ENCODE assay signal across 8 cellular contexts in genomic region chr13:100089633-100090032, GRCh38. TPM values are rescaled to one million over a fixed set of nuclear protein-coding genes. Genes with fewer than 3 reads are reported as not detected.
DNase-seq lines count a peak whose midpoint lies in the region; ATAC-seq, FAIRE-seq and TF ChIP-seq lines count a peak whose summit lies in the region.

No MANE protein-coding gene starts in this region.

- peaks cover 37% of the 10 kb centered on the region for H3K4me1 Mint-ChIP-seq in CD4-positive, alpha-beta T cell (ENCODE audit: low read depth)

- H3K79me2 ChIP-seq in Karpas-422 (ENCODE audit: low read length): no peaks in the 10 kb centered on the region
- peaks cover 38% of the 10 kb centered on the region for H3K79me2 ChIP-seq in mesendoderm (ENCODE audit: control insufficient read depth, insufficient read depth, low read length)

- H3K36me3 Mint-ChIP-seq in CD4-positive, alpha-beta T cell (ENCODE audit: low read depth): peaks cover 5% of the 10 kb centered on the region

- no peak overlapping the region for H3K18ac ChIP-seq in mesendoderm (ENCODE audit: low read length)

- no peak overlapping the region for H2BK120ac ChIP-seq in mesendoderm (ENCODE audit: low read depth, low read length)

- H3K27me3 ChIP-seq in CD4-positive, alpha-beta T cell (ENCODE audit: control insufficient read depth, insufficient read depth, low read length): no peaks in the 10 kb centered on the region
- H3K27me3 ChIP-seq in Karpas-422 (ENCODE audit: low read length) (no peaks in the 10 kb centered on the region), bronchial epithelial cell (ENCODE audit: control insufficient read depth, insufficient read depth, low read length) (no peaks in the 10 kb centered on the region), mesendoderm (ENCODE audit: insufficient read depth, low read length, poor library complexity) (no peaks in the 10 kb centered on the region)

- H3K27me3 Mint-ChIP-seq in CD4-positive, alpha-beta T cell: no peaks in the 10 kb centered on the region

- H2AK5ac ChIP-seq in mesendoderm (ENCODE audit: low read length): no peak overlapping the region

- peak overlapping the region; percentile 64 for H3K4me3 ChIP-seq in Karpas-422 (ENCODE audit: low read length)
- H3K4me3 ChIP-seq in bronchial epithelial cell (ENCODE audit: low read depth, low read length): peak overlapping the region; percentile 72
- H3K4me3 ChIP-seq in mesendoderm (ENCODE audit: low read length): peak overlapping the region; percentile 97

- CTCF ChIA-PET in CD4-positive, alpha-beta T cell (lab: Charles Lee): interaction anchor here (0.6 to 1.0 kb wide), 2 partner anchors 16 to 434 kb away, joined by 3 read pairs; no protein-coding TSS in a partner anchor

- POLR2A ChIA-PET in CD4-positive, alpha-beta T cell (lab: Charles Lee): interaction anchor here (0.6 kb wide), 1 partner anchor 1171 kb away, joined by 4 read pairs; no protein-coding TSS in a partner anchor

- intact Hi-C loops in CD4-positive, alpha-beta T cell (cut with DNase I, micrococcal nuclease): loop anchor here (1.0 to 5.0 kb wide), 3 partner anchors 10 to 432 kb away; no protein-coding TSS in a partner anchor

- H4K20me1 ChIP-seq in Karpas-422 (ENCODE audit: insufficient read depth, low read depth, low read length): no peaks in the 10 kb centered on the region

- H4K8ac ChIP-seq in mesendoderm (ENCODE audit: low read depth, low read length): no peak overlapping the region

- H3K9me3 Mint-ChIP-seq in CD4-positive, alpha-beta T cell: no peaks in the 10 kb centered on the region

- no peak overlapping the region for H2BK15ac ChIP-seq in mesendoderm (replicated peaks; ENCODE audit: low read depth)

- H3K36me3 ChIP-seq in Karpas-422 (ENCODE audit: insufficient read depth, low read length) (no peaks in the 10 kb centered on the region), bronchial epithelial cell (ENCODE audit: control insufficient read depth, insufficient read depth, low read length) (peaks cover 3% of the 10 kb centered on the region), mesendoderm (ENCODE audit: control insufficient read depth, insufficient read depth, low read length) (no peaks in the 10 kb centered on the region)

- H3K9me3 ChIP-seq in CD4-positive, alpha-beta T cell (ENCODE audit: control insufficient read depth, low read length): no peaks in the 10 kb centered on the region
- no peaks in the 10 kb centered on the region for H3K9me3 ChIP-seq in Karpas-422 (ENCODE audit: low read length)

- H3K9me2 ChIP-seq in Karpas-422 (replicated peaks; ENCODE audit: insufficient read depth, low read length): no peaks in the 10 kb centered on the region

- no peak overlapping the region for H3K27ac ChIP-seq in CD4-positive, alpha-beta T cell (ENCODE audit: low read depth, low read length)
- H3K27ac ChIP-seq in Karpas-422 (ENCODE audit: low read length) (no peak overlapping the region), mesendoderm (ENCODE audit: low read depth, low read length) (no peak overlapping the region)

- peak overlapping the region; percentile 58 for H3K9ac ChIP-seq in Karpas-422 (ENCODE audit: low read length)
- peak overlapping the region; percentile 96 for H3K9ac ChIP-seq in mesendoderm (ENCODE audit: low read length)

- H4K5ac ChIP-seq in mesendoderm (ENCODE audit: low read length): no peak overlapping the region

- no peak overlapping the region for H3K23ac ChIP-seq in mesendoderm (ENCODE audit: low read length)

- DNase-seq in CD4-positive, alpha-beta T cell: peak in 1 of 10 experiments; percentile 1
- DNase-seq in Karpas-422 (no peak), bronchial epithelial cell (ENCODE audit: low read depth) (peak; percentile 45), mesendoderm (no peak), COR-L47 (lab: John Stamatoyannopoulos, UW) (no peak), HT-29 (ENCODE audit: low spot score) (no peak)
- no peak for DNase-seq in effector CD4-positive, alpha-beta T cell

- peak overlapping the region; percentile 99 for H3K56ac ChIP-seq in mesendoderm (ENCODE audit: low read length)

- H3K4ac ChIP-seq in mesendoderm (ENCODE audit: low read depth, low read length): no peak overlapping the region

- H3K4me3 Mint-ChIP-seq in CD4-positive, alpha-beta T cell: peak overlapping the region; percentile 99

- no peak for FAIRE-seq in bronchial epithelial cell (lab: Jason Lieb, UNC)

- TF ChIP-seq CTCF in CD4-positive, alpha-beta T cell (IDR thresholded peaks at IDR 0.05): no peak
- no peak for TF ChIP-seq CTCF in bronchial epithelial cell (IDR thresholded peaks at IDR 0.05; ENCODE audit: insufficient read depth, low read length, severe bottlenecking)

- H3K4me1 ChIP-seq in Karpas-422 (ENCODE audit: low read length) (peaks cover 3% of the 10 kb centered on the region; the same call in 1 of the 2 replicates), mesendoderm (ENCODE audit: control insufficient read depth, low read depth, low read length) (peaks cover 2% of the 10 kb centered on the region)

- H3K4me2 ChIP-seq in Karpas-422 (ENCODE audit: low read depth, low read length, poor library complexity, severe bottlenecking) (peak overlapping the region; percentile 54), mesendoderm (ENCODE audit: low read length) (peak overlapping the region; percentile 94)

- H2AFZ ChIP-seq in Karpas-422 (ENCODE audit: low read length): no peak overlapping the region

- ATAC-seq in CD4-positive, alpha-beta T cell (ENCODE audit: poor library complexity): peak; percentile 76
- ATAC-seq in GM19372 (IDR thresholded peaks at IDR 0.05; ENCODE audit: low read depth, unreplicated experiment): peak; percentile 25

- no CpG with 5 or more reads among the region's 5 CpGs for WGBS in mesendoderm (ENCODE audit: extremely low coverage, insufficient coverage, low lambda C conversion rate)

- peaks cover 11% of the 10 kb centered on the region for H3K79me1 ChIP-seq in mesendoderm (ENCODE audit: low read length)

- H2BK5ac ChIP-seq in mesendoderm (ENCODE audit: low read length): no peak overlapping the region

- peak overlapping the region; percentile 73 for H3K27ac Mint-ChIP-seq in CD4-positive, alpha-beta T cell

RNA-seq across cellular contexts. Expression of gene PCCA, which starts 0.7 kb away (rescaled TPM):
- total RNA-seq in CD4-positive, alpha-beta T cell: 1 to 10 TPM; 4.7 to 5.2 TPM
- 4.3 and 7.0 TPM in 2 replicates for total RNA-seq in Karpas-422 (2014; rRNA removed; shearing (Covaris generic); ENCODE audit: low replicate concordance)
- 23.9 and 27.1 TPM in 2 replicates for total RNA-seq in bronchial epithelial cell
- polyA plus RNA-seq in mesendoderm (2013, experiment 1 of 2): 22.9 TPM
- 22.0 TPM for polyA plus RNA-seq in mesendoderm (2013, experiment 2 of 2)
- total RNA-seq in HT-29 (2014; rRNA removed; shearing (Covaris generic)): 9.4 and 10.0 TPM in 2 replicates
